14 cellular contexts compared by ENCODE assay signal in the genomic region with DNA sequence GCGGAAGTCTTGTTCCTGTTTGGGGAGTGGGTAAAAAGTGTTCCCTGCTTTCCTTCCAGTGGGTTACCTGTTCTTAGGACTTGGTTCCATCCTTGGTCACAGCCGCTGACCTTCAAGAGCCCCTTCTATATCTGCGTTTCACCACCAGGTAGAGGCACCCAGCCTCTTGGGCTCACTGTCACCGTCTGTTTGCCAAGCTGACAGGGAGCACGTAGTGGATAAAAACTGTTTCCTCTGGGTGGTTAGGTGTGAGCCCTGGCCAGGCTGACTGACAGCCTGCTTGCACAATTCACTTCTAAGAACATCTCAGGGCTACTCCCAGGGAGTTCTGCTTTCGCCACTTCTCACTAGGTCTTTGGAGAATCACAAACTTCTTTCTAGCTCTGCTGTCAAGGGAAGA. TPM values are rescaled to one million over a fixed set of nuclear protein-coding genes. Genes with fewer than 3 reads are reported as not detected.
DNase-seq lines count a peak whose midpoint lies in the region; ATAC-seq and TF ChIP-seq lines count a peak whose summit lies in the region.
"Had no signal": no experiment of that assay in that cellular context is flagged by ENCODE, and none has a peak within 500 bp of the region (broad histone marks: within the 10 kb centered on the region; RNA-seq: fewer than 3 reads in every experiment).

No MANE protein-coding gene starts in this region.

- H3K27me3 ChIP-seq in gastroesophageal sphincter (no peaks in the 10 kb centered on the region), psoas muscle (ENCODE audit: insufficient read depth in 3 of 3, low read length in 2 of 3) (no peaks in the 10 kb centered on the region)

- H3K4me3 ChIP-seq in gastroesophageal sphincter: peak overlapping the region in 1 of 2 donors; percentile 78
- H3K4me3 ChIP-seq in psoas muscle: no peak overlapping the region
- H3K4me3 ChIP-seq: spleen had no signal

- intact Hi-C loops in psoas muscle (cut with DNase I): loop anchor here in 1 of 2 donors (5.0 kb wide), 1 partner anchor 41 kb away; no protein-coding TSS in a partner anchor

- no peak for TF ChIP-seq CTCF in HFFc6 (IDR thresholded peaks at IDR 0.05)
- peak in 1 of 4 experiments; percentile 2 for TF ChIP-seq CTCF in gastroesophageal sphincter (IDR thresholded peaks at IDR 0.05)
- TF ChIP-seq CTCF in psoas muscle (IDR thresholded peaks at IDR 0.05): no peak

- no peak for TF ChIP-seq EP300 in gastroesophageal sphincter (IDR thresholded peaks at IDR 0.05)

- no peaks in the 10 kb centered on the region for H3K36me3 ChIP-seq in gastroesophageal sphincter
- no peaks in the 10 kb centered on the region for H3K36me3 ChIP-seq in psoas muscle (ENCODE audit: insufficient read depth in 1 of 2, low read depth in 1 of 2)
- H3K36me3 ChIP-seq: spleen had no signal

- 0 out of 2 replicates have a peak, but pooled peaks cover 5% of the 10 kb centered on the region for H3K36me3 Mint-ChIP-seq in HFFc6 (ENCODE audit: low read depth)

- 65 to 68% methylated on average over 3 to 4 of the region's 6 CpGs for WGBS in gastroesophageal sphincter (ENCODE audit: low coverage in 1 of 2), 2 donors
- 28 to 57% (median 39%) methylated on average over 6 of the region's 6 CpGs for WGBS in psoas muscle, 3 donors

- no peaks in the 10 kb centered on the region for H3K9me3 Mint-ChIP-seq in HFFc6

- TF ChIP-seq POLR2A in gastroesophageal sphincter (IDR thresholded peaks at IDR 0.05): peak; percentile 36 to 55

- peaks cover 61% of the 10 kb centered on the region for H3K4me1 Mint-ChIP-seq in HFFc6 (ENCODE audit: low read depth)

- DNase-seq in HFFc6 (no peak), SKM-1 (lab: John Stamatoyannopoulos, UW; ENCODE audit: unreplicated experiment) (peak; percentile 88), psoas muscle (peak; percentile 35 to 77), mesenteric fat pad (ENCODE audit: low spot score) (no peak), SHP77 (lab: John Stamatoyannopoulos, UW) (no peak), cerebellar cortex (ENCODE audit: low spot score) (no peak)
- DNase-seq in stimulated activated CD8-positive, alpha-beta memory T cell treated with anti-CD3 and anti-CD28 coated beads, Interleukin-4, amount 100 ng/mL, for 48 hours: no peak
- DNase-seq: effector CD8-positive, alpha-beta T cell; GDM1; hippocampal formation; NCI-H1436; spleen had no signal

- no peak overlapping the region for H3K4me3 Mint-ChIP-seq in HFFc6

- H3K27ac Mint-ChIP-seq in HFFc6: peak overlapping the region; percentile 89

- H3K4me1 ChIP-seq in gastroesophageal sphincter (peaks cover 0 to 50% (median 5%) of the 10 kb centered on the region in 3 donors), psoas muscle (peaks cover 39% of the 10 kb centered on the region)

- no peaks in the 10 kb centered on the region; the same call in 1 of the 2 replicates for H3K27me3 Mint-ChIP-seq in HFFc6 (ENCODE audit: insufficient read depth)

- peak overlapping the region; percentile 93 to 96 (median 96) for H3K27ac ChIP-seq in gastroesophageal sphincter
- H3K27ac ChIP-seq in psoas muscle: peak overlapping the region; percentile 94

- peak; percentile 60 for ATAC-seq in gastroesophageal sphincter
- peak; percentile 60 to 74 (median 73) for ATAC-seq in psoas muscle

- no peaks in the 10 kb centered on the region for H3K9me3 ChIP-seq in gastroesophageal sphincter
- no peaks in the 10 kb centered on the region for H3K9me3 ChIP-seq in psoas muscle
- H3K9me3 ChIP-seq: spleen had no signal

RNA-seq across cellular contexts. Expression of gene JPH2, which starts 1.8 kb away (rescaled TPM):
- 10 to 100 TPM in 5 of 6 experiments, 1 to 10 TPM in 1; 9.7 to 14.4 (median 13.5) TPM for total RNA-seq in HFFc6 (2021; fragmentation: NEBNext Ultra II Directional; extraction: Animal tissue kit (Norgen Biotek cat#: 25700))
- total RNA-seq in gastroesophageal sphincter (100 to 1,000 TPM; 173 to 442 (median 242) TPM), psoas muscle (100 to 1,000 TPM in 1 of 4 donors, 10 to 100 TPM in 3; 48.0 to 145 (median 81.8) TPM), mesenteric fat pad (5.6 TPM)
- 10 to 100 TPM; 13.5 to 25.1 (median 19.9) TPM for polyA plus RNA-seq in psoas muscle
- total RNA-seq: mononuclear cell had no signal

RNA-seq across cellular contexts. Expression of gene OSER1, which starts 21.8 kb away (rescaled TPM):
- 10 to 100 TPM; 33.1 to 38.8 (median 36.2) TPM for total RNA-seq in HFFc6 (2021; fragmentation: NEBNext Ultra II Directional; extraction: Animal tissue kit (Norgen Biotek cat#: 25700))
- total RNA-seq in gastroesophageal sphincter: 10 to 100 TPM; 47.6 to 97.3 (median 70.3) TPM
- total RNA-seq in psoas muscle: 10 to 100 TPM; 46.0 to 97.6 (median 61.7) TPM
- polyA plus RNA-seq in psoas muscle: 10 to 100 TPM; 47.4 to 75.7 (median 71.4) TPM
- total RNA-seq in mesenteric fat pad: 29.9 TPM

RNA-seq across cellular contexts. Expression of gene GDAP1L1, which starts 58.4 kb away (rescaled TPM):
- not detected for total RNA-seq in HFFc6 (2021; fragmentation: NEBNext Ultra II Directional; extraction: Animal tissue kit (Norgen Biotek cat#: 25700))
- total RNA-seq in gastroesophageal sphincter: under 1 TPM in 1 of 4 donors, not detected in 3; 0.67 TPM
- total RNA-seq in psoas muscle: not detected
- polyA plus RNA-seq in psoas muscle: under 1 TPM in 1 of 3 donors, not detected in 2; 0.04 TPM
- not detected for total RNA-seq in mesenteric fat pad
- total RNA-seq: mononuclear cell, spleen had no signal
- polyA plus RNA-seq: spleen had no signal

Comparison
In these comparisons a context has a peak if more than half of its experiments do, and no peak if none do; other contexts are left out.
1. DNase-seq: peak in SKM-1 (single experiment) and psoas muscle (2 of 2); none in HFFc6 (single experiment), mesenteric fat pad (single experiment), SHP77 (0 of 2), cerebellar cortex (single experiment) and stimulated activated CD8-positive, alpha-beta memory T cell treated with anti-CD3 and anti-CD28 coated beads, Interleukin-4, amount 100 ng/mL, for 48 hours (single experiment).